In genomic region chr6:169416249-169416648, GRCh38 we compare ENCODE assay signal across 15 cellular contexts.
DNase-seq lines count a peak whose midpoint lies in the region; ATAC-seq and TF ChIP-seq lines count a peak whose summit lies in the region.
"Had no signal": no experiment of that assay in that cellular context is flagged by ENCODE, and none has a peak within 500 bp of the region (broad histone marks: within the 10 kb centered on the region; RNA-seq: fewer than 3 reads in every experiment).

No MANE protein-coding gene starts in this region.

- no peaks in the 10 kb centered on the region for H3K4me1 ChIP-seq in suprapubic skin
- H3K4me1 ChIP-seq: A549, BE2C, HAP-1 had no signal

- DNase-seq in fibroblast of gingiva (ENCODE audit: low read depth) (peak; percentile 75), iris pigment epithelial cell (ENCODE audit: low read depth) (peak; percentile 50), suprapubic skin (ENCODE audit: low spot score in 2 of 2) (no peak), RPMI8226 (no peak)
- DNase-seq: BE2C; CD4-positive, alpha-beta memory T cell; DMS153; DMS79 treated with DMSO at 0.1 percent for 48 hours; EL had no signal

- WGBS in suprapubic skin: 46% methylated on average over 3 of the region's 3 CpGs

- TF ChIP-seq POLR2A in suprapubic skin (IDR thresholded peaks at IDR 0.05): no peak

- H3K36me3 ChIP-seq in suprapubic skin: no peaks in the 10 kb centered on the region
- H3K36me3 ChIP-seq: BE2C, HAP-1 had no signal

- no peaks in the 10 kb centered on the region for H3K27me3 ChIP-seq in suprapubic skin
- H3K27me3 ChIP-seq: BE2C had no signal

- peaks cover 6% of the 10 kb centered on the region for H3K9me3 ChIP-seq in suprapubic skin
- H3K9me3 ChIP-seq: BE2C, HAP-1 had no signal

- ATAC-seq in GM19395 (IDR thresholded peaks at IDR 0.05; ENCODE audit: unreplicated experiment): no peak
- ATAC-seq in HG03565 (IDR thresholded peaks at IDR 0.05; ENCODE audit: unreplicated experiment): no peak
- ATAC-seq: A549 had no signal

- TF ChIP-seq CTCF in suprapubic skin (IDR thresholded peaks at IDR 0.05): no peak

- no peak for TF ChIP-seq EP300 in suprapubic skin (IDR thresholded peaks at IDR 0.05)

- peak overlapping the region; percentile 80 for H3K27ac ChIP-seq in suprapubic skin
- H3K27ac ChIP-seq: A549, C4-2B, HL-60 had no signal

- H3K4me3 ChIP-seq in suprapubic skin: no peak overlapping the region
- H3K4me3 ChIP-seq: A549, HAP-1 had no signal

Comparison
In these comparisons a context has a peak if more than half of its experiments do, and no peak if none do; other contexts are left out.
1. DNase-seq: peak in fibroblast of gingiva (single experiment) and iris pigment epithelial cell (single experiment); none in suprapubic skin (0 of 2) and RPMI8226 (single experiment).